ENCODE assay signal across 15 cellular contexts in genomic region chrX:150084474-150085229, GRCh38.
DNase-seq lines count a peak whose midpoint lies in the region; ATAC-seq and TF ChIP-seq lines count a peak whose summit lies in the region.
"Had no signal": no experiment of that assay in that cellular context is flagged by ENCODE, and none has a peak within 500 bp of the region (broad histone marks: within the 10 kb centered on the region; RNA-seq: fewer than 3 reads in every experiment).

No MANE protein-coding gene starts in this region.

- TF ChIP-seq CTCF in cardiac fibroblast (IDR thresholded peaks at IDR 0.05; ENCODE audit: low read depth, low read length): no peak

- peak; percentile 36 for DNase-seq in AG20443 (ENCODE audit: low spot score)
- peak; percentile 56 for DNase-seq in NCI-H460 (ENCODE audit: extremely low read depth, low read depth)
- DNase-seq in cardiac fibroblast (ENCODE audit: low read depth in 2 of 2): peak; percentile 68 to 81
- peak; percentile 34 for DNase-seq in myocyte (ENCODE audit: low read depth)
- no peak for DNase-seq in DMS79 (lab: John Stamatoyannopoulos, UW)
- no peak for DNase-seq in NCI-H128 (lab: John Stamatoyannopoulos, UW; ENCODE audit: unreplicated experiment)
- DNase-seq: activated T-cell treated with anti-CD3 and anti-CD28 coated beads, Interleukin-2, amount 50 U/mL, for 72 hours; cerebellar nuclear complex; DMS153; head of caudate nucleus; mesendoderm; NCI-H1417 treated with DMSO at 0.1 percent for 48 hours; upper lobe of left lung had no signal

- no peak for ATAC-seq in GM19455 (IDR thresholded peaks at IDR 0.05; ENCODE audit: unreplicated experiment)
- no peak for ATAC-seq in GM19463 (IDR thresholded peaks at IDR 0.05; ENCODE audit: unreplicated experiment)
- ATAC-seq: activated T-cell treated with anti-CD3 and anti-CD28 coated beads, Interleukin-2, amount 50 U/mL, for 72 hours had no signal

- H3K4me3 ChIP-seq in cardiac fibroblast (replicated peaks in 1 of 2; ENCODE audit: low read depth in 2 of 2, low read length in 2 of 2): no peak overlapping the region
- H3K4me3 ChIP-seq: upper lobe of left lung had no signal

Comparison
In these comparisons a context has a peak if more than half of its experiments do, and no peak if none do; other contexts are left out.
1. DNase-seq: peak in AG20443 (single experiment), NCI-H460 (single experiment), cardiac fibroblast (2 of 2) and myocyte (single experiment); none in DMS79 (single experiment) and NCI-H128 (single experiment).